Comparison of ENCODE assay signal across 12 cellular contexts in the genomic region with DNA sequence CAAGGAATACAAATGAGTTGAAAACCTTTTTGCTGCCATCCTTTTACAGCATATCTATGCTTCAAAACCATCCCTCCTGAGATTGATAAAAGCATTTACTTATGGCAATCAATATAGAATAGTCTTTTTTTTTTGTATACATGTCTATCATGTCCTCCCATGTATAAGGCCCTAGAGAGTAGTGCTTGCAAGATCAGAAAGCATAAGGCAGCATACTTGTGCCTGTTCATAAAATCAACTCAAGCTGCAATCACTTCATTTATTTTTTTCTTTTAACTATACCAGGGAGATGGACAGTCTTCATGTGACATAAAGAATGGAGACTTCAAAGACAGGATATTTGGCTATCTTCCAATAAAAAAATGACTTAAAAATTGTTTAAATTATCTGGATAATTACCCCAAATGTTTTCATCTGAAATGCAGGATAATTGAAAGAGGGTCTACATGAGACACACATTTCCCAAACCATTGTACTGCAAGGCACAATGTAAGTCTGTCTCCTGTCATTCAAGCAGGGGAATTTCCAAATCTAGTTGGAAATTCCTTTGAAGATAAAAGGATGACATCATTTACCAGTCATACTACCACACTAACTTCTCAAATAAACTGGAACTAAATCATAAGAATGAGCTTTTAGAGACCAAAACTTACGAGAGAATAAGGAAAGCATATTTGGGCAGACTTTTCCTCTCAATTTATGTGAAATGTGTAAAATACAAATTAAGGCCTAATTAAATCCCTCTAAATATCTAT. TPM values are rescaled to one million over a fixed set of nuclear protein-coding genes. Genes with fewer than 3 reads are reported as not detected.
A peak's percentile ranks its signal among the peaks of the same experiment; 100 is the strongest.
DNase-seq lines count a peak whose midpoint lies in the region; ATAC-seq and TF ChIP-seq lines count a peak whose summit lies in the region.
"Had no signal": no experiment of that assay in that cellular context is flagged by ENCODE, and none has a peak within 500 bp of the region (broad histone marks: within the 10 kb centered on the region; RNA-seq: fewer than 3 reads in every experiment).

No MANE protein-coding gene starts in this region.

- ATAC-seq in GM21529 (IDR thresholded peaks at IDR 0.05; ENCODE audit: unreplicated experiment): peak; percentile 76
- peak; percentile 57; the same call in 1 of the 3 replicates for ATAC-seq in RWPE2 (ENCODE audit: low read depth)
- ATAC-seq in foreskin keratinocyte: peak; percentile 98
- no peak for ATAC-seq in GM19467 (IDR thresholded peaks at IDR 0.05; ENCODE audit: unreplicated experiment)
- ATAC-seq in HG03175 (IDR thresholded peaks at IDR 0.05; ENCODE audit: unreplicated experiment): no peak
- ATAC-seq: HCT116 had no signal

- H3K4me1 ChIP-seq in RWPE2 (ENCODE audit: insufficient read depth, poor library complexity, severe bottlenecking): peaks cover 6% of the 10 kb centered on the region
- no peaks in the 10 kb centered on the region for H3K4me1 ChIP-seq in foreskin keratinocyte

- peak; percentile 40 for DNase-seq in AG20443 (ENCODE audit: low spot score)
- DNase-seq in RWPE2 (ENCODE audit: low spot score): no peak
- peak; percentile 36 to 64 for DNase-seq in foreskin keratinocyte
- DNase-seq in epidermal melanocyte (ENCODE audit: insufficient read length, low spot score): no peak
- DNase-seq in G401 (ENCODE audit: low spot score): no peak
- DNase-seq: amniotic stem cell, left cardiac atrium, NCI-H1417 treated with DMSO at 0.1 percent for 48 hours had no signal

- no peaks in the 10 kb centered on the region for H3K36me3 ChIP-seq in RWPE2 (ENCODE audit: low read depth)

- no peak for TF ChIP-seq CTCF in RWPE2 (IDR thresholded peaks at IDR 0.05; ENCODE audit: poor library complexity, severe bottlenecking)
- TF ChIP-seq CTCF in foreskin keratinocyte (conservative IDR thresholded peaks at IDR 0.05): no peak

- no peak overlapping the region for H3K27ac ChIP-seq in RWPE2 (ENCODE audit: poor library complexity, severe bottlenecking)
- peak overlapping the region; percentile 37 for H3K27ac ChIP-seq in foreskin keratinocyte

- in situ Hi-C loops in G401 (cut with HindIII; ENCODE audit: low sequenced_read_pairs): no loop called here

- H3K27me3 ChIP-seq in RWPE2 (ENCODE audit: insufficient read depth, poor library complexity, severe bottlenecking) (no peaks in the 10 kb centered on the region), foreskin keratinocyte (no peaks in the 10 kb centered on the region)

- H3K9me3 ChIP-seq in RWPE2 (ENCODE audit: severe bottlenecking): no peaks in the 10 kb centered on the region

- no peak overlapping the region for H3K4me3 ChIP-seq in RWPE2 (ENCODE audit: severe bottlenecking)

RNA-seq across cellular contexts. Expression of gene LRRN3, which starts 22.5 kb away (rescaled TPM):
- total RNA-seq in foreskin keratinocyte: not detected in 2 replicates
- not detected in 2 replicates for polyA plus RNA-seq in foreskin keratinocyte
- total RNA-seq in G401 (2014; rRNA removed; shearing (Covaris generic)): 4.4 and 5.8 TPM in 2 replicates

Comparison
In these comparisons a context has a peak if more than half of its experiments do, and no peak if none do; other contexts are left out.
1. DNase-seq: peak in AG20443 (single experiment) and foreskin keratinocyte (2 of 2); none in RWPE2 (single experiment), epidermal melanocyte (single experiment) and G401 (single experiment).
2. ATAC-seq: peak in GM21529 (single experiment), RWPE2 (single experiment) and foreskin keratinocyte (single experiment); none in GM19467 (single experiment) and HG03175 (single experiment).